26 cellular contexts compared by ENCODE assay signal in genomic region chr10:132906106-132906505, GRCh38. TPM values are rescaled to one million over a fixed set of nuclear protein-coding genes. Genes with fewer than 3 reads are reported as not detected.
"Had no signal": no experiment of that assay in that cellular context is flagged by ENCODE, and none has a peak within 500 bp of the region (broad histone marks: within the 10 kb centered on the region; RNA-seq: fewer than 3 reads in every experiment).

No MANE protein-coding gene starts in this region.

- H3K36me3 ChIP-seq: Peyer's patch had no signal

- H3K36me3 Mint-ChIP-seq: activated naive CD8-positive, alpha-beta T cell had no signal

- H3K4me1 ChIP-seq: Peyer's patch had no signal

- H3K4me1 Mint-ChIP-seq: brain had no signal

- H3K27ac Mint-ChIP-seq: activated CD4-positive, alpha-beta T cell treated with anti-CD3 and anti-CD28 coated beads, Interleukin-2, amount 10 ng/mL, durations not matched to agents 24 days and 14 days; activated naive CD4-positive, alpha-beta T cell treated with anti-CD3 and anti-CD28 coated beads for 36 hours; activated naive CD8-positive, alpha-beta T cell; activated T-helper 17 cell treated with anti-CD3 and anti-CD28 coated beads, Interleukin-2, amount 50 U/mL, for 72 hours; brain; T-helper 1 cell treated with Interleukin-12 subunit alpha and Interleukin-12 subunit beta and Interleukin-4 antibody, amounts not matched to agents 30 μg/mL and 1 μg/mL, for 36 hours had no signal

- FAIRE-seq: astrocyte had no signal

- ATAC-seq: activated T-helper 17 cell treated with anti-CD3 and anti-CD28 coated beads, Interleukin-2, amount 50 U/mL, for 72 hours had no signal

- DNase-seq: activated CD4-positive, alpha-beta T cell treated with anti-CD3 and anti-CD28 coated beads for 1 hour; activated CD4-positive, alpha-beta T cell treated with anti-CD3 and anti-CD28 coated beads, Interleukin-2, amount 10 ng/mL, durations not matched to agents 24 days and 14 days; activated CD4-positive, alpha-beta T cell treated with anti-CD3 and anti-CD28 coated beads, Interleukin-2, amount 50 U/mL, for 48 hours; activated gamma-delta T cell; activated naive CD4-positive, alpha-beta T cell treated with anti-CD3 and anti-CD28 coated beads for 36 hours; activated T-cell treated with anti-CD3 and anti-CD28 coated beads for 4 hours; activated T-cell treated with anti-CD3 and anti-CD28 coated beads, Interleukin-2, amount 50 U/mL, for 48 hours; Karpas-422; MM.1S; NCI-H1105 treated with DMSO at 0.1 percent for 48 hours; NCI-H1436 treated with DMSO at 0.1 percent for 48 hours; NCI-H187; NCI-H2081; NCI-H510A treated with DMSO at 0.1 percent for 48 hours; NCI-H69; NK-92 treated with Interleukin-12 subunit alpha and Interleukin-12 subunit beta, amount 100 ng/mL, for 24 hours; OCI-M1; SHP77 treated with DMSO at 0.1 percent for 48 hours had no signal

- H3K9me3 Mint-ChIP-seq: activated CD4-positive, alpha-beta T cell treated with anti-CD3 and anti-CD28 coated beads, Interleukin-2, amount 10 ng/mL, durations not matched to agents 24 days and 14 days; activated naive CD4-positive, alpha-beta T cell treated with anti-CD3 and anti-CD28 coated beads for 36 hours; activated T-helper 17 cell treated with anti-CD3 and anti-CD28 coated beads, Interleukin-2, amount 50 U/mL, for 72 hours; T-helper 1 cell treated with Interleukin-12 subunit alpha and Interleukin-12 subunit beta and Interleukin-4 antibody, amounts not matched to agents 30 μg/mL and 1 μg/mL, for 36 hours had no signal

- H3K4me3 Mint-ChIP-seq: activated CD4-positive, alpha-beta T cell treated with anti-CD3 and anti-CD28 coated beads, Interleukin-2, amount 10 ng/mL, durations not matched to agents 24 days and 14 days; activated naive CD4-positive, alpha-beta T cell treated with anti-CD3 and anti-CD28 coated beads for 36 hours; activated naive CD8-positive, alpha-beta T cell; activated T-helper 17 cell treated with anti-CD3 and anti-CD28 coated beads, Interleukin-2, amount 50 U/mL, for 72 hours; brain; T-helper 1 cell treated with Interleukin-12 subunit alpha and Interleukin-12 subunit beta and Interleukin-4 antibody, amounts not matched to agents 30 μg/mL and 1 μg/mL, for 36 hours had no signal

- H3K27me3 ChIP-seq: Peyer's patch had no signal

- H3K27me3 Mint-ChIP-seq: activated CD4-positive, alpha-beta T cell treated with anti-CD3 and anti-CD28 coated beads, Interleukin-2, amount 10 ng/mL, durations not matched to agents 24 days and 14 days had no signal

- H3K4me3 ChIP-seq: Peyer's patch had no signal

- H3K27ac ChIP-seq: Peyer's patch, RWPE1 had no signal

- H3K9me3 ChIP-seq: Peyer's patch had no signal

RNA-seq across cellular contexts. Expression of gene CFAP46, which starts 36.3 kb away (rescaled TPM):
- total RNA-seq: activated CD4-positive, alpha-beta T cell treated with anti-CD3 and anti-CD28 coated beads, Interleukin-2, amount 10 ng/mL, durations not matched to agents 24 days and 14 days; activated naive CD4-positive, alpha-beta T cell treated with anti-CD3 and anti-CD28 coated beads for 36 hours; activated T-helper 17 cell treated with anti-CD3 and anti-CD28 coated beads, Interleukin-2, amount 50 U/mL, for 72 hours; Peyer's patch; SK-MEL-5 had no signal
